Comparison of ENCODE assay signal across 9 cellular contexts in genomic region chr7:37032258-37032601, GRCh38.
DNase-seq lines count a peak whose midpoint lies in the region; ATAC-seq and TF ChIP-seq lines count a peak whose summit lies in the region.
"Had no signal": no experiment of that assay in that cellular context is flagged by ENCODE, and none has a peak within 500 bp of the region (broad histone marks: within the 10 kb centered on the region; RNA-seq: fewer than 3 reads in every experiment).

No MANE protein-coding gene starts in this region.

- CTCF ChIA-PET in activated CD4-positive, alpha-beta T cell treated with anti-CD3 and anti-CD28 coated beads for 36 hours (lab: Charles Lee): no interaction called here

- no peaks in the 10 kb centered on the region for H3K27me3 Mint-ChIP-seq in activated CD4-positive, alpha-beta T cell treated with anti-CD3 and anti-CD28 coated beads for 36 hours

- POLR2A ChIA-PET in activated CD4-positive, alpha-beta T cell treated with anti-CD3 and anti-CD28 coated beads for 36 hours (lab: Charles Lee): no interaction called here

- peaks cover 29% of the 10 kb centered on the region for H3K4me1 ChIP-seq in mesodermal cell (ENCODE audit: control insufficient read depth, insufficient read depth, low read length, poor library complexity, severe bottlenecking)
- H3K4me1 ChIP-seq in thyroid gland: peaks cover 7 to 28% of the 10 kb centered on the region in 2 donors
- peaks cover 14% of the 10 kb centered on the region for H3K4me1 ChIP-seq in HAP-1

- H3K36me3 ChIP-seq in mesodermal cell (ENCODE audit: control insufficient read depth, insufficient read depth, low read length): no peaks in the 10 kb centered on the region
- H3K36me3 ChIP-seq in thyroid gland: no peaks in the 10 kb centered on the region
- H3K36me3 ChIP-seq in HAP-1 (replicated peaks): no peaks in the 10 kb centered on the region

- in situ Hi-C loops in HAP-1 (cut with MboI; ENCODE audit: low sequenced_read_pairs): no loop called here

- H3K9me3 ChIP-seq in mesodermal cell (ENCODE audit: control insufficient read depth, low read length) (no peaks in the 10 kb centered on the region), thyroid gland (no peaks in the 10 kb centered on the region), HAP-1 (no peaks in the 10 kb centered on the region)

- DNase-seq in activated CD4-positive, alpha-beta T cell treated with anti-CD3 and anti-CD28 coated beads for 36 hours: no peak
- DNase-seq in activated CD4-positive, alpha-beta T cell treated with anti-CD3 and anti-CD28 coated beads, Interleukin-2, amount 50 U/mL, for 48 hours: no peak
- DNase-seq in caudate nucleus (lab: John Stamatoyannopoulos, UW) (peak in 2 of 61 donors; percentile 37 to 54), thyroid gland (no peak), HAP-1 (ENCODE audit: low spot score in 2 of 2) (no peak), dedifferentiated amniotic fluid mesenchymal stem cell (ENCODE audit: extremely low spot score) (no peak)

- peaks cover 36% of the 10 kb centered on the region for H3K36me3 Mint-ChIP-seq in activated CD4-positive, alpha-beta T cell treated with anti-CD3 and anti-CD28 coated beads for 36 hours (ENCODE audit: low read depth)

- intact Hi-C loops in activated CD4-positive, alpha-beta T cell treated with anti-CD3 and anti-CD28 coated beads for 36 hours (cut with DNase I, micrococcal nuclease): loop anchor here (1.0 to 5.0 kb wide), 5 partner anchors 33 to 360 kb away; no protein-coding TSS in a partner anchor
- intact Hi-C loops in thyroid gland (cut with DNase I): no loop called here

- H3K27ac ChIP-seq in caudate nucleus (ENCODE audit: low read depth, low read length) (peak overlapping the region; percentile 85), mesodermal cell (ENCODE audit: low read depth, low read length, severe bottlenecking) (peak overlapping the region; percentile 96), thyroid gland (peak overlapping the region in 2 of 3 donors; percentile 66 to 72)
- H3K27ac ChIP-seq: VCaP had no signal

- WGBS in mesodermal cell (ENCODE audit: insufficient coverage in 2 of 2), 2 experiments: 89 to 94% methylated on average over 4 of the region's 4 CpGs
- WGBS in thyroid gland, 2 donors: 93 to 98% methylated on average over 4 of the region's 4 CpGs

- peak; percentile 1 for ATAC-seq in activated CD4-positive, alpha-beta T cell treated with anti-CD3 and anti-CD28 coated beads for 36 hours
- no peak for ATAC-seq in GM18498 (IDR thresholded peaks at IDR 0.05; ENCODE audit: unreplicated experiment)

- H3K4me3 Mint-ChIP-seq in activated CD4-positive, alpha-beta T cell treated with anti-CD3 and anti-CD28 coated beads for 36 hours: no peak overlapping the region

- peaks cover 71% of the 10 kb centered on the region for H3K4me1 Mint-ChIP-seq in activated CD4-positive, alpha-beta T cell treated with anti-CD3 and anti-CD28 coated beads for 36 hours

- H3K9me3 Mint-ChIP-seq in activated CD4-positive, alpha-beta T cell treated with anti-CD3 and anti-CD28 coated beads for 36 hours (ENCODE audit: low read depth): no peaks in the 10 kb centered on the region

- no peak for TF ChIP-seq POLR2A in thyroid gland (IDR thresholded peaks at IDR 0.05)

- no peak overlapping the region for H3K4me3 ChIP-seq in mesodermal cell (ENCODE audit: extremely low read depth, insufficient read depth, low read length, poor library complexity, severe bottlenecking)
- H3K4me3 ChIP-seq in thyroid gland (replicated peaks in 1 of 3): no peak overlapping the region
- no peak overlapping the region for H3K4me3 ChIP-seq in HAP-1

- H3K27ac Mint-ChIP-seq in activated CD4-positive, alpha-beta T cell treated with anti-CD3 and anti-CD28 coated beads for 36 hours: peak overlapping the region; percentile 48

- H3K27me3 ChIP-seq in thyroid gland (no peaks in the 10 kb centered on the region), HAP-1 (ENCODE audit: low read depth) (no peaks in the 10 kb centered on the region)

- TF ChIP-seq CTCF in thyroid gland (IDR thresholded peaks at IDR 0.05): no peak
